Comparison of ENCODE assay signal across 38 cellular contexts in the genomic region with DNA sequence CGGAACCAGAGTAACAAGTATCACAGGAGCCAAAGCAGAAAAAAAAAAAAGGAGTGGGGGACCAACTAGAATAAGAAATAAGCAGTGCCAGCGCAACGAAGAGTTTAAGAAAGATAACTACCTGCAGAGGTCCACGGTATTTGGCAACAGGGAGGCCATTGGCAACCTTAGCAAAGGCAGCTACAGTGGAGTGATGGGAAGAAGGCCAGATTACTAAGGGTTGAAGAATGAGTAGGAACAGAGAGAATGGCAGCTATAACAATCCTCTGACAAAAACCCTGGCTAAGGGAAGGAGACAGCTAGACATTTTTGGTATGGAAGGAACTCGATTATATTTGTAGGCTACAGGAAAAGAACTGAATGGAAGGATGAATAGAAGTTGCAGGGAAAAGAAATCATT.
"Had no signal": no experiment of that assay in that cellular context is flagged by ENCODE, and none has a peak within 500 bp of the region (broad histone marks: within the 10 kb centered on the region; RNA-seq: fewer than 3 reads in every experiment).

No MANE protein-coding gene starts in this region.

- H3K4me3 ChIP-seq: adrenal gland, esophagus muscularis mucosa, gastroesophageal sphincter, heart right ventricle had no signal

- H3K4me1 ChIP-seq: adrenal gland, esophagus muscularis mucosa, gastroesophageal sphincter, heart right ventricle had no signal

- H3K27me3 Mint-ChIP-seq: activated B cell treated with CpG ODN at 0.5 μM for 24 hours; activated CD4-positive, alpha-beta memory T cell treated with anti-CD3 and anti-CD28 coated beads for 36 hours; activated CD4-positive, alpha-beta T cell treated with anti-CD3 and anti-CD28 coated beads for 36 hours; activated CD4-positive, alpha-beta T cell treated with anti-CD3 and anti-CD28 coated beads, Interleukin-2, amount 10 ng/mL, durations not matched to agents 24 days and 14 days; activated CD8-positive, alpha-beta memory T cell treated with anti-CD3 and anti-CD28 coated beads, Interleukin-2, amount 10 ng/mL, durations not matched to agents 7 days and 5 days; activated naive CD4-positive, alpha-beta T cell treated with anti-CD3 and anti-CD28 coated beads, Interleukin-2, amount 50 U/mL, for 24 hours; activated naive CD8-positive, alpha-beta T cell treated with anti-CD3 and anti-CD28 coated beads for 36 hours; activated naive CD8-positive, alpha-beta T cell treated with anti-CD3 and anti-CD28 coated beads, Interleukin-2, amount 50 U/mL, for 24 hours; central memory CD8-positive, alpha-beta T cell; T-cell had no signal

- H3K36me3 ChIP-seq: adrenal gland, brain microvascular endothelial cell, esophagus muscularis mucosa, gastroesophageal sphincter, heart right ventricle, WERI-Rb-1 had no signal

- H3K27me3 ChIP-seq: adrenal gland, brain microvascular endothelial cell, esophagus muscularis mucosa, gastroesophageal sphincter, heart right ventricle had no signal

- H3K36me3 Mint-ChIP-seq: activated CD4-positive, alpha-beta memory T cell treated with anti-CD3 and anti-CD28 coated beads for 36 hours; activated naive CD4-positive, alpha-beta T cell treated with anti-CD3 and anti-CD28 coated beads, Interleukin-2, amount 50 U/mL, for 24 hours; activated naive CD8-positive, alpha-beta T cell treated with anti-CD3 and anti-CD28 coated beads for 36 hours; T-cell had no signal

- H3K4me1 Mint-ChIP-seq: activated B cell treated with CpG ODN at 0.5 μM for 24 hours; activated CD4-positive, alpha-beta T cell treated with anti-CD3 and anti-CD28 coated beads for 36 hours; activated CD4-positive, alpha-beta T cell treated with anti-CD3 and anti-CD28 coated beads, Interleukin-2, amount 10 ng/mL, durations not matched to agents 24 days and 14 days; activated CD8-positive, alpha-beta memory T cell treated with anti-CD3 and anti-CD28 coated beads, Interleukin-2, amount 10 ng/mL, durations not matched to agents 7 days and 5 days; activated naive CD4-positive, alpha-beta T cell treated with anti-CD3 and anti-CD28 coated beads, Interleukin-2, amount 50 U/mL, for 24 hours; activated naive CD8-positive, alpha-beta T cell treated with anti-CD3 and anti-CD28 coated beads for 36 hours; activated naive CD8-positive, alpha-beta T cell treated with anti-CD3 and anti-CD28 coated beads, Interleukin-2, amount 50 U/mL, for 24 hours; central memory CD8-positive, alpha-beta T cell; T-cell had no signal

- H3K4me3 Mint-ChIP-seq: activated B cell treated with CpG ODN at 0.5 μM for 24 hours; activated CD4-positive, alpha-beta memory T cell treated with anti-CD3 and anti-CD28 coated beads for 36 hours; activated CD4-positive, alpha-beta T cell treated with anti-CD3 and anti-CD28 coated beads for 36 hours; activated CD4-positive, alpha-beta T cell treated with anti-CD3 and anti-CD28 coated beads, Interleukin-2, amount 10 ng/mL, durations not matched to agents 24 days and 14 days; activated CD8-positive, alpha-beta memory T cell treated with anti-CD3 and anti-CD28 coated beads, Interleukin-2, amount 10 ng/mL, durations not matched to agents 7 days and 5 days; activated CD8-positive, alpha-beta T cell treated with anti-CD3 and anti-CD28 coated beads, Interleukin-2, amount 10 ng/mL, durations not matched to agents 7 days and 5 days; activated naive CD4-positive, alpha-beta T cell treated with anti-CD3 and anti-CD28 coated beads for 36 hours; activated naive CD4-positive, alpha-beta T cell treated with anti-CD3 and anti-CD28 coated beads, Interleukin-2, amount 50 U/mL, for 24 hours; activated naive CD8-positive, alpha-beta T cell treated with anti-CD3 and anti-CD28 coated beads for 36 hours; activated naive CD8-positive, alpha-beta T cell treated with anti-CD3 and anti-CD28 coated beads, Interleukin-2, amount 50 U/mL, for 24 hours; activated T-helper 1 cell treated with anti-CD3 and anti-CD28 coated beads, Interleukin-12 subunit alpha, Interleukin-12 subunit beta, Interleukin-2, Interleukin-4 antibody, amounts not matched to agents 30 ng/mL and 10 ng/mL and 1 ng/mL, durations not matched to agents 14 hours and 24 hours and 36 hours; central memory CD8-positive, alpha-beta T cell; effector memory CD8-positive, alpha-beta T cell; T-cell; T-helper 1 cell treated with Interleukin-12 subunit alpha and Interleukin-12 subunit beta and Interleukin-4 antibody, amounts not matched to agents 30 μg/mL and 1 μg/mL, for 36 hours; T-helper 2 cell treated with Interferon-gamma antibody and Interleukin-4, amounts not matched to agents 5 μg/mL and 100 μg/mL, for 36 hours had no signal

- FAIRE-seq: bronchial epithelial cell, colon had no signal

- H3K9me3 Mint-ChIP-seq: activated B cell treated with CpG ODN at 0.5 μM for 24 hours; activated T-helper 1 cell treated with anti-CD3 and anti-CD28 coated beads, Interleukin-12 subunit alpha, Interleukin-12 subunit beta, Interleukin-2, Interleukin-4 antibody, amounts not matched to agents 30 ng/mL and 10 ng/mL and 1 ng/mL, durations not matched to agents 14 hours and 24 hours and 36 hours had no signal

- DNase-seq: activated B cell treated with CpG ODN at 0.5 μM for 24 hours; activated CD4-positive, alpha-beta memory T cell treated with anti-CD3 and anti-CD28 coated beads for 36 hours; activated CD4-positive, alpha-beta T cell treated with anti-CD3 and anti-CD28 coated beads for 36 hours; activated CD4-positive, alpha-beta T cell treated with anti-CD3 and anti-CD28 coated beads, Interleukin-2, amount 10 ng/mL, durations not matched to agents 24 days and 14 days; activated CD4-positive, CD25-positive, alpha-beta regulatory T cell treated with anti-CD3 and anti-CD28 coated beads, Interleukin-2, amount 50 U/mL, for 72 hours; activated CD8-positive, alpha-beta memory T cell treated with anti-CD3 and anti-CD28 coated beads, Interleukin-2, amount 10 ng/mL, durations not matched to agents 7 days and 5 days; activated CD8-positive, alpha-beta memory T cell treated with anti-CD3 and anti-CD28 coated beads, Interleukin-2, amount 50 U/mL, for 4 hours; activated CD8-positive, alpha-beta T cell treated with anti-CD3 and anti-CD28 coated beads, Interleukin-2, amount 10 ng/mL, durations not matched to agents 7 days and 5 days; activated effector memory CD4-positive, alpha-beta T cell treated with anti-CD3 and anti-CD28 coated beads, Interleukin-2, amount 50 U/mL, for 16 hours; activated naive CD4-positive, alpha-beta T cell treated with anti-CD3 and anti-CD28 coated beads for 36 hours; activated naive CD8-positive, alpha-beta T cell treated with anti-CD3 and anti-CD28 coated beads for 36 hours; activated naive CD8-positive, alpha-beta T cell treated with anti-CD3 and anti-CD28 coated beads, Interleukin-2, amount 50 U/mL, for 24 hours; activated T-cell treated with anti-CD3 and anti-CD28 coated beads, Interleukin-2, amount 50 U/mL, for 1 hour; activated T-cell treated with anti-CD3 and anti-CD28 coated beads, Interleukin-2, amount 50 U/mL, for 48 hours; adrenal gland; amygdala; aorta; brain microvascular endothelial cell; cortex of kidney; dermis blood vessel endothelial cell; effector CD4-positive, alpha-beta T cell; effector memory CD8-positive, alpha-beta T cell; erythroblast; foreskin melanocyte; heart right ventricle; T-cell; T1000; WERI-Rb-1 had no signal

- H3K27ac Mint-ChIP-seq: activated B cell treated with CpG ODN at 0.5 μM for 24 hours; activated CD4-positive, alpha-beta memory T cell treated with anti-CD3 and anti-CD28 coated beads for 36 hours; activated CD4-positive, alpha-beta T cell treated with anti-CD3 and anti-CD28 coated beads for 36 hours; activated CD4-positive, alpha-beta T cell treated with anti-CD3 and anti-CD28 coated beads, Interleukin-2, amount 10 ng/mL, durations not matched to agents 24 days and 14 days; activated CD8-positive, alpha-beta memory T cell treated with anti-CD3 and anti-CD28 coated beads, Interleukin-2, amount 10 ng/mL, durations not matched to agents 7 days and 5 days; activated CD8-positive, alpha-beta T cell treated with anti-CD3 and anti-CD28 coated beads, Interleukin-2, amount 10 ng/mL, durations not matched to agents 7 days and 5 days; activated naive CD4-positive, alpha-beta T cell treated with anti-CD3 and anti-CD28 coated beads for 36 hours; activated naive CD4-positive, alpha-beta T cell treated with anti-CD3 and anti-CD28 coated beads, Interleukin-2, amount 50 U/mL, for 24 hours; activated naive CD8-positive, alpha-beta T cell treated with anti-CD3 and anti-CD28 coated beads for 36 hours; activated naive CD8-positive, alpha-beta T cell treated with anti-CD3 and anti-CD28 coated beads, Interleukin-2, amount 50 U/mL, for 24 hours; activated T-helper 1 cell treated with anti-CD3 and anti-CD28 coated beads, Interleukin-12 subunit alpha, Interleukin-12 subunit beta, Interleukin-2, Interleukin-4 antibody, amounts not matched to agents 30 ng/mL and 10 ng/mL and 1 ng/mL, durations not matched to agents 14 hours and 24 hours and 36 hours; activated T-helper 2 cell treated with anti-CD3 and anti-CD28 coated beads, Interferon-gamma antibody, Interleukin-2, Interleukin-4, amounts not matched to agents 10 μg/mL and 5 μg/mL and 100 μg/mL, durations not matched to agents 14 hours and 24 hours and 36 hours; effector memory CD8-positive, alpha-beta T cell; T-cell; T-helper 1 cell treated with Interleukin-12 subunit alpha and Interleukin-12 subunit beta and Interleukin-4 antibody, amounts not matched to agents 30 μg/mL and 1 μg/mL, for 36 hours; T-helper 2 cell treated with Interferon-gamma antibody and Interleukin-4, amounts not matched to agents 5 μg/mL and 100 μg/mL, for 36 hours had no signal

- ATAC-seq: activated CD4-positive, alpha-beta T cell treated with anti-CD3 and anti-CD28 coated beads for 36 hours; activated CD8-positive, alpha-beta memory T cell treated with anti-CD3 and anti-CD28 coated beads, Interleukin-2, amount 10 ng/mL, durations not matched to agents 7 days and 5 days; activated CD8-positive, alpha-beta T cell treated with anti-CD3 and anti-CD28 coated beads, Interleukin-2, amount 10 ng/mL, durations not matched to agents 7 days and 5 days; activated naive CD8-positive, alpha-beta T cell treated with anti-CD3 and anti-CD28 coated beads, Interleukin-2, amount 50 U/mL, for 24 hours; effector memory CD8-positive, alpha-beta T cell; gastroesophageal sphincter; heart right ventricle; T-cell had no signal

- H3K27ac ChIP-seq: adrenal gland, brain microvascular endothelial cell, esophagus muscularis mucosa, gastroesophageal sphincter, heart right ventricle, WERI-Rb-1 had no signal

- H3K9me3 ChIP-seq: adrenal gland, esophagus muscularis mucosa, gastroesophageal sphincter had no signal
